Comparison of ENCODE assay signal across 7 cellular contexts in genomic region chr2:75834588-75834987, GRCh38.
DNase-seq lines count a peak whose midpoint lies in the region; ATAC-seq, FAIRE-seq and TF ChIP-seq lines count a peak whose summit lies in the region.
"Not testable (repeated sequence)": the region's sequence is repeated elsewhere in the genome, so short reads cannot be mapped to it uniquely, and the experiment has no call there.

No MANE protein-coding gene starts in this region.

- not testable (repeated sequence) for H3K4me1 Mint-ChIP-seq in GM23338; progenitor cell of endocrine pancreas (ENCODE audit: low read depth)

- not testable (repeated sequence) for H3K27ac Mint-ChIP-seq in GM23338, progenitor cell of endocrine pancreas

- not testable (repeated sequence) for ATAC-seq in GM23338, GM12878, HepG2

- H3K36me3 ChIP-seq in GM23338 (ENCODE audit: insufficient read depth); PC-9 (ENCODE audit: low read depth); GM12878 (ENCODE audit: control insufficient read depth in 2 of 2, insufficient read depth in 2 of 2, low read length in 1 of 2); HepG2 (replicated peaks in 1 of 2; ENCODE audit: control insufficient read depth in 1 of 2, insufficient read depth in 2 of 2, low read length in 2 of 2): not testable (repeated sequence)

- H3K27me3 Mint-ChIP-seq in GM23338 (ENCODE audit: insufficient read depth, low read depth, poor library complexity); progenitor cell of endocrine pancreas: not testable (repeated sequence)

- not testable (repeated sequence) for BruUV-seq in PC-9 (replicated peaks; lab: Mats Ljungman, UMichigan); GM12878 (replicated peaks; lab: Mats Ljungman, UMichigan); HepG2 (replicated peaks; lab: Mats Ljungman, UMichigan)

- not testable (repeated sequence) for H3K4me2 ChIP-seq in GM23338; PC-9; GM12878 (ENCODE audit: control insufficient read depth, insufficient read depth); HepG2 (ENCODE audit: low read depth, low read length)

- not testable (repeated sequence) for H3K9ac ChIP-seq in GM12878 (ENCODE audit: control insufficient read depth, insufficient read depth, low read length); HepG2 (ENCODE audit: insufficient read depth, low read depth, low read length)

- not testable (repeated sequence) for H3K4me3 ChIP-seq in GM23338; LNCaP clone FGC (ENCODE audit: low read depth, low read length); PC-9; GM12878; HepG2 (replicated peaks in 1 of 3; ENCODE audit: insufficient read depth in 1 of 3, low read depth in 2 of 3, low read length in 3 of 3)

- TF ChIP-seq EP300 in GM12878 (IDR thresholded peaks at IDR 0.05; ENCODE audit: borderline replicate concordance in 1 of 2, control insufficient read depth in 1 of 2, low read depth in 2 of 2, low read length in 2 of 2); HepG2 (IDR thresholded peaks at IDR 0.05; ENCODE audit: low read depth in 2 of 2, low read length in 2 of 2); HepG2 (CRISPR knock-in tag; IDR thresholded peaks at IDR 0.05; ENCODE audit: borderline replicate concordance): not testable (repeated sequence)

- not testable (repeated sequence) for H3K79me2 ChIP-seq in GM23338 (replicated peaks; ENCODE audit: insufficient read depth); PC-9 (ENCODE audit: low read depth); GM12878 (ENCODE audit: control insufficient read depth, insufficient read depth, low read length); HepG2 (ENCODE audit: insufficient read depth, low read length)

- H3K4me1 ChIP-seq in GM23338 (ENCODE audit: insufficient read depth); PC-9 (replicated peaks; ENCODE audit: insufficient read depth); GM12878 (ENCODE audit: control insufficient read depth, insufficient read depth, low read length); HepG2 (ENCODE audit: insufficient read depth, low read length): not testable (repeated sequence)

- FAIRE-seq in GM12878 (lab: Jason Lieb, UNC); HepG2 (lab: Jason Lieb, UNC): not testable (repeated sequence)

- RAD21 ChIA-PET in GM12878 (lab: Charles Lee; ENCODE audit: unreplicated experiment) = interaction anchor here (1.1 kb wide), 1 partner anchor 46 kb away, joined by 5 read pairs; no protein-coding TSS in a partner anchor

- CTCF ChIA-PET in PC-9 (lab: Charles Lee) = not testable (repeated sequence)
- CTCF ChIA-PET in GM12878 (lab: Yijun Ruan, JAX) (interaction anchor here (0.7 to 1.7 kb wide), 2 partner anchors 48 to 193 kb away, joined by 3 to 4 read pairs; no protein-coding TSS in a partner anchor), HepG2 (lab: Yijun Ruan, JAX; ENCODE audit: low intra/inter-chr PET ratio, low total read pairs) (interaction anchor here (0.7 kb wide), 1 partner anchor 194 kb away, joined by 3 read pairs; no protein-coding TSS in a partner anchor)

- H3K4me3 Mint-ChIP-seq in GM23338; progenitor cell of endocrine pancreas (ENCODE audit: low read depth): not testable (repeated sequence)

- DNase-seq in ELF-1 (ENCODE audit: low read depth, low spot score) (peak; percentile 21), GM23338 (ENCODE audit: low spot score) (peak; percentile 48), HepG2 (ENCODE audit: low spot score) (peak; percentile 9)
- DNase-seq in LNCaP clone FGC (ENCODE audit: low read depth); PC-9; GM12878 (ENCODE audit: low read depth, low spot score); progenitor cell of endocrine pancreas (ENCODE audit: low spot score, unreplicated experiment): not testable (repeated sequence)

- not testable (repeated sequence) for TF ChIP-seq POLR2A in GM12878 (IDR thresholded peaks at IDR 0.05; ENCODE audit: low read depth, low read length); HepG2 (IDR thresholded peaks at IDR 0.05; ENCODE audit: insufficient read depth in 1 of 2, low read depth in 2 of 2, low read length in 2 of 2)

- not testable (repeated sequence) for H3F3A ChIP-seq in GM23338 (replicated peaks; ENCODE audit: low read depth); PC-9 (ENCODE audit: insufficient read depth, low read depth)

- SMC1A ChIA-PET in GM12878 (lab: Charles Lee; ENCODE audit: uncharacterized antibody, unreplicated experiment) = interaction anchor here (1.2 kb wide), 1 partner anchor 20 kb away, joined by 3 read pairs; no protein-coding TSS in a partner anchor

- H3K9me3 ChIP-seq in PC-9 (ENCODE audit: insufficient read depth, low read depth); GM12878 (replicated peaks; ENCODE audit: control insufficient read depth, insufficient read depth, low read length); HepG2 (ENCODE audit: low read length): not testable (repeated sequence)

- TF ChIP-seq CTCF in GM23338 (conservative IDR thresholded peaks at IDR 0.05; ENCODE audit: low read depth in 2 of 2) = peak; percentile 43 to 51
- 0 out of 2 replicates have a peak, but pooled peaks have one; percentile 11 for TF ChIP-seq CTCF in LNCaP clone FGC (IDR thresholded peaks at IDR 0.05; ENCODE audit: control insufficient read depth, extremely low read depth, insufficient read depth)
- 0 out of 2 replicates have a peak, but pooled peaks have one; percentile 28 for TF ChIP-seq CTCF in PC-9 (conservative IDR thresholded peaks at IDR 0.05)
- not testable (repeated sequence) for TF ChIP-seq CTCF in GM12878 (IDR thresholded peaks at IDR 0.05 in 2 of 3, conservative IDR thresholded peaks at IDR 0.05 in 1 of 3; ENCODE audit: control insufficient read depth in 2 of 3, extremely low read depth in 1 of 3, insufficient read depth in 1 of 3, low read depth in 3 of 3, low read length in 3 of 3)
- peak; percentile 32; the same call in 1 of the 2 replicates for TF ChIP-seq CTCF in HepG2 (CRISPR knock-in tag; IDR thresholded peaks at IDR 0.05)
- peak; percentile 37 for TF ChIP-seq CTCF in progenitor cell of endocrine pancreas (IDR thresholded peaks at IDR 0.05; ENCODE audit: unreplicated experiment)

- not testable (repeated sequence) for H3K27me3 ChIP-seq in GM23338 (ENCODE audit: insufficient read depth); GM12878 (replicated peaks in 1 of 2; ENCODE audit: control insufficient read depth in 2 of 2, insufficient read depth in 2 of 2, low read length in 1 of 2); HepG2 (ENCODE audit: control insufficient read depth in 1 of 2, insufficient read depth in 2 of 2, low read length in 2 of 2)
- 0 out of 2 replicates have a peak, but pooled peaks cover 14% of the 10 kb centered on the region for H3K27me3 ChIP-seq in PC-9 (ENCODE audit: insufficient read depth, low read depth)

- intact Hi-C loops in PC-9 (cut with micrococcal nuclease; ENCODE audit: unreplicated experiment); GM12878 (cut with micrococcal nuclease; ENCODE audit: unreplicated experiment); HepG2 (cut with micrococcal nuclease; ENCODE audit: unreplicated experiment): not testable (repeated sequence)

- peak overlapping the region; percentile 74 for H2AFZ ChIP-seq in GM23338
- H2AFZ ChIP-seq in PC-9; GM12878 (ENCODE audit: control insufficient read depth, low read depth, low read length); HepG2 (ENCODE audit: low read length): not testable (repeated sequence)

- not testable (repeated sequence) for H3K27ac ChIP-seq in GM23338 (ENCODE audit: low read depth); PC-9; GM12878 (ENCODE audit: control insufficient read depth, insufficient read depth); HepG2 (ENCODE audit: extremely low read length, insufficient read depth, low read length)

- TF ChIP-seq RAD21 in GM12878 (IDR thresholded peaks at IDR 0.05; ENCODE audit: insufficient read depth, low read depth, low read length) (peak; percentile 16; the same call in 1 of the 2 replicates), HepG2 (CRISPR knock-in tag; IDR thresholded peaks at IDR 0.05) (peak; percentile 33; the same call in 1 of the 2 replicates)

- POLR2A ChIA-PET in PC-9 (lab: Charles Lee; ENCODE audit: unreplicated experiment); GM12878 (lab: Charles Lee); HepG2 (lab: Yijun Ruan, JAX): not testable (repeated sequence)

- in situ Hi-C loops in GM12878 (cut with MboI); HepG2 (cut with HindIII; ENCODE audit: extremely low pct_ligation_motif_present, low pct_unique_long_range_greater_than_20kb): not testable (repeated sequence)

- not testable (repeated sequence) for H3K36me3 Mint-ChIP-seq in GM23338 (ENCODE audit: low read depth); progenitor cell of endocrine pancreas (ENCODE audit: insufficient read depth)

- H4K20me1 ChIP-seq in GM23338 (replicated peaks; ENCODE audit: insufficient read depth); PC-9 (ENCODE audit: insufficient read depth); GM12878 (ENCODE audit: control insufficient read depth, insufficient read depth); HepG2 (ENCODE audit: insufficient read depth, low read length): not testable (repeated sequence)

- not testable (repeated sequence) for H3K9me2 ChIP-seq in GM23338 (ENCODE audit: insufficient read depth); PC-9 (ENCODE audit: insufficient read depth)

- 41% methylated on average over 4 of the region's 4 CpGs for WGBS in GM12878 (ENCODE audit: insufficient coverage, insufficient replicate concordance, low lambda C conversion rate, missing lambda C conversion rate)
- WGBS in HepG2 (ENCODE audit: low lambda C conversion rate) = 10% methylated on average over 4 of the region's 4 CpGs

- H3K9me3 Mint-ChIP-seq in GM23338 = not testable (repeated sequence)
- peaks cover 15% of the 10 kb centered on the region for H3K9me3 Mint-ChIP-seq in progenitor cell of endocrine pancreas (ENCODE audit: low read depth)
